19 cellular contexts compared by ENCODE assay signal in genomic region chr5:31982027-31982426, GRCh38.
DNase-seq lines count a peak whose midpoint lies in the region; ATAC-seq, FAIRE-seq and TF ChIP-seq lines count a peak whose summit lies in the region.
"Had no signal": no experiment of that assay in that cellular context is flagged by ENCODE, and none has a peak within 500 bp of the region (broad histone marks: within the 10 kb centered on the region; RNA-seq: fewer than 3 reads in every experiment).

No MANE protein-coding gene starts in this region.

- no peaks in the 10 kb centered on the region for H3K9me2 ChIP-seq in hepatocyte (replicated peaks; ENCODE audit: insufficient read depth)

- no peaks in the 10 kb centered on the region for H3K9me3 Mint-ChIP-seq in mesothelial cell of epicardium
- H3K9me3 Mint-ChIP-seq: CD4-positive, CD25-positive, alpha-beta regulatory T cell; HFFc6 had no signal

- H4K20me1 ChIP-seq in hepatocyte (ENCODE audit: insufficient read depth, poor library complexity, severe bottlenecking): no peaks in the 10 kb centered on the region
- H4K20me1 ChIP-seq: BLaER1 treated with 17β-estradiol and CSF1 and Interleukin-3, amounts not matched to agents 10 nM and 100 nM had no signal

- H3K36me3 ChIP-seq in left ventricle myocardium inferior (no peaks in the 10 kb centered on the region), hepatocyte (replicated peaks; ENCODE audit: insufficient read depth, low read depth) (no peaks in the 10 kb centered on the region)
- H3K36me3 ChIP-seq: BLaER1 treated with 17β-estradiol and CSF1 and Interleukin-3, amounts not matched to agents 10 nM and 100 nM had no signal

- no peak for TF ChIP-seq CTCF in left ventricle myocardium inferior (IDR thresholded peaks at IDR 0.05; ENCODE audit: borderline replicate concordance)
- TF ChIP-seq CTCF in mesothelial cell of epicardium (IDR thresholded peaks at IDR 0.05; ENCODE audit: unreplicated experiment): no peak
- TF ChIP-seq CTCF in hepatocyte (IDR thresholded peaks at IDR 0.05; ENCODE audit: poor library complexity): no peak

- H3K27ac ChIP-seq in left ventricle myocardium inferior (replicated peaks) (no peak overlapping the region), hepatocyte (no peak overlapping the region)
- H3K27ac ChIP-seq: BLaER1 treated with 17β-estradiol and CSF1 and Interleukin-3, amounts not matched to agents 10 nM and 100 nM had no signal

- H3K36me3 Mint-ChIP-seq in T-helper 17 cell (ENCODE audit: low read depth): no peaks in the 10 kb centered on the region
- peaks cover 3% of the 10 kb centered on the region for H3K36me3 Mint-ChIP-seq in mesothelial cell of epicardium
- H3K36me3 Mint-ChIP-seq: CD4-positive, CD25-positive, alpha-beta regulatory T cell had no signal

- ATAC-seq in left ventricle myocardium superior (peak; percentile 22), T-helper 17 cell (no peak), GM18909 (IDR thresholded peaks at IDR 0.05; ENCODE audit: poor library complexity, unreplicated experiment) (no peak)

- H3K27me3 Mint-ChIP-seq in T-helper 17 cell: peaks cover 14% of the 10 kb centered on the region
- no peaks in the 10 kb centered on the region for H3K27me3 Mint-ChIP-seq in mesothelial cell of epicardium (ENCODE audit: low read depth)
- H3K27me3 Mint-ChIP-seq: CD4-positive, CD25-positive, alpha-beta regulatory T cell had no signal

- no peak overlapping the region for H3K4me2 ChIP-seq in hepatocyte
- H3K4me2 ChIP-seq: BLaER1 treated with 17β-estradiol and CSF1 and Interleukin-3, amounts not matched to agents 10 nM and 100 nM had no signal

- intact Hi-C loops in left ventricle myocardium superior (cut with micrococcal nuclease): no loop called here
- intact Hi-C loops in left ventricle myocardium inferior (cut with micrococcal nuclease): no loop called here

- H3K27me3 ChIP-seq in left ventricle myocardium inferior (ENCODE audit: low read depth) (no peaks in the 10 kb centered on the region), hepatocyte (no peaks in the 10 kb centered on the region)
- H3K27me3 ChIP-seq: BLaER1 treated with 17β-estradiol and CSF1 and Interleukin-3, amounts not matched to agents 10 nM and 100 nM had no signal

- peaks cover 43% of the 10 kb centered on the region for H3K4me1 ChIP-seq in left ventricle myocardium inferior
- no peaks in the 10 kb centered on the region for H3K4me1 ChIP-seq in hepatocyte (ENCODE audit: insufficient read depth)
- H3K4me1 ChIP-seq: BLaER1 treated with 17β-estradiol and CSF1 and Interleukin-3, amounts not matched to agents 10 nM and 100 nM had no signal

- H3K4me1 Mint-ChIP-seq in T-helper 17 cell (peaks cover 2% of the 10 kb centered on the region), mesothelial cell of epicardium (peaks cover 36% of the 10 kb centered on the region)
- H3K4me1 Mint-ChIP-seq: CD4-positive, CD25-positive, alpha-beta regulatory T cell had no signal

- H3K79me2 ChIP-seq in hepatocyte: no peaks in the 10 kb centered on the region

- FAIRE-seq in urothelium cell line (lab: Jason Lieb, UNC): peak; percentile 84
- FAIRE-seq: D721Med, G401.6, GM12892, GM19239 had no signal

- H3K4me3 ChIP-seq in left ventricle myocardium inferior: no peak overlapping the region
- no peak overlapping the region for H3K4me3 ChIP-seq in hepatocyte
- H3K4me3 ChIP-seq: BLaER1 treated with 17β-estradiol and CSF1 and Interleukin-3, amounts not matched to agents 10 nM and 100 nM had no signal

- DNase-seq in left ventricle myocardium superior (no peak), left ventricle myocardium inferior (no peak), T-helper 17 cell (no peak), mesothelial cell of epicardium (ENCODE audit: low spot score in 2 of 2, unreplicated experiment in 2 of 2) (no peak), urothelium cell line (ENCODE audit: low spot score) (no peak), NCI-H446 (lab: John Stamatoyannopoulos, UW) (no peak), hepatocyte (ENCODE audit: low spot score) (no peak)
- DNase-seq: ACHN; CD4-positive, CD25-positive, alpha-beta regulatory T cell; DMS153; DMS79 treated with DMSO at 0.1 percent for 48 hours; HCEC 1CT; HFFc6 had no signal

- H3K4me3 Mint-ChIP-seq in T-helper 17 cell (peak overlapping the region; percentile 8), mesothelial cell of epicardium (no peak overlapping the region)
- H3K4me3 Mint-ChIP-seq: CD4-positive, CD25-positive, alpha-beta regulatory T cell; HFFc6 had no signal

- H3K9me3 ChIP-seq in left ventricle myocardium inferior (replicated peaks) (no peaks in the 10 kb centered on the region), T-helper 17 cell (ENCODE audit: control insufficient read depth, low read length, poor library complexity, severe bottlenecking) (no peaks in the 10 kb centered on the region), hepatocyte (ENCODE audit: low read depth) (no peaks in the 10 kb centered on the region)

- no peak overlapping the region for H2AFZ ChIP-seq in hepatocyte

- WGBS in hepatocyte (ENCODE audit: low lambda C conversion rate, missing lambda C conversion rate): 90% methylated on average over 6 of the region's 6 CpGs

- H3K27ac Mint-ChIP-seq in T-helper 17 cell: no peak overlapping the region
- H3K27ac Mint-ChIP-seq in mesothelial cell of epicardium: peak overlapping the region; percentile 19
- H3K27ac Mint-ChIP-seq: CD4-positive, CD25-positive, alpha-beta regulatory T cell; HFFc6 had no signal
